ENCODE assay signal across 1 cellular context in genomic region chr12:47987411-47988072, GRCh38.
A peak's percentile ranks its signal among the peaks of the same experiment; 100 is the strongest.
TF ChIP-seq lines count a peak whose summit lies in the region.

No MANE protein-coding gene starts in this region.

TF ChIP-seq in HepG2, 621 proteins besides CTCF, POLR2A, EP300 and RAD21:
- TF ChIP-seq PPARG (CRISPR knock-in tag; conservative IDR thresholded peaks at IDR 0.05) (no peak), RCOR2 (CRISPR knock-in tag; IDR thresholded peaks at IDR 0.05) (no peak), SRF (IDR thresholded peaks at IDR 0.05; ENCODE audit: low read depth, low read length) (no peak), SALL1 (CRISPR knock-in tag; IDR thresholded peaks at IDR 0.05) (no peak), ZFAT (CRISPR knock-in tag; conservative IDR thresholded peaks at IDR 0.05) (no peak), POLR2G (IDR thresholded peaks at IDR 0.05; ENCODE audit: low read depth, low read length) (0 out of 2 replicates have a peak, but pooled peaks have one; percentile 32)
